Comparison of ENCODE assay signal across 11 cellular contexts in genomic region chr3:114623420-114624046, GRCh38.
DNase-seq lines count a peak whose midpoint lies in the region; ATAC-seq and TF ChIP-seq lines count a peak whose summit lies in the region.
"Had no signal": no experiment of that assay in that cellular context is flagged by ENCODE, and none has a peak within 500 bp of the region (broad histone marks: within the 10 kb centered on the region; RNA-seq: fewer than 3 reads in every experiment).

No MANE protein-coding gene starts in this region.

- peaks cover 14 to 25% (median 19%) of the 10 kb centered on the region in 4 donors for H3K4me1 ChIP-seq in upper lobe of left lung

- CTCF ChIA-PET in activated CD4-positive, alpha-beta T cell treated with anti-CD3 and anti-CD28 coated beads for 36 hours (lab: Charles Lee) = no interaction called here
- CTCF ChIA-PET in activated CD8-positive, alpha-beta memory T cell treated with anti-CD3 and anti-CD28 coated beads, Interleukin-2, amount 10 ng/mL, durations not matched to agents 7 days and 5 days (lab: Charles Lee) = no interaction called here

- POLR2A ChIA-PET in activated CD4-positive, alpha-beta T cell treated with anti-CD3 and anti-CD28 coated beads for 36 hours (lab: Charles Lee) = interaction anchor here (0.6 kb wide), 1 partner anchor 71 kb away, joined by 3 read pairs; no protein-coding TSS in a partner anchor

- WGBS in upper lobe of left lung, 2 donors = 44 to 45% methylated on average over 5 of the region's 5 CpGs

- peak; percentile 7 for DNase-seq in activated CD4-positive, alpha-beta T cell treated with anti-CD3 and anti-CD28 coated beads for 36 hours
- no peak for DNase-seq in activated CD4-positive, alpha-beta T cell treated with anti-CD3 and anti-CD28 coated beads for 4 hours
- DNase-seq in dermis microvascular lymphatic vessel endothelial cell (ENCODE audit: low read depth in 2 of 2) = peak; percentile 41 to 49
- no peak for DNase-seq in mesothelial cell of epicardium (ENCODE audit: low spot score in 2 of 2, unreplicated experiment in 2 of 2)
- no peak for DNase-seq in upper lobe of left lung
- DNase-seq in activated CD8-positive, alpha-beta memory T cell treated with anti-CD3 and anti-CD28 coated beads, Interleukin-2, amount 10 ng/mL, durations not matched to agents 7 days and 5 days = no peak
- no peak for DNase-seq in activated T-cell treated with anti-CD3 and anti-CD28 coated beads for 4 hours
- DNase-seq: activated CD4-positive, alpha-beta T cell treated with anti-CD3 and anti-CD28 coated beads, Interleukin-2, amount 50 U/mL, for 4 hours; NCI-H446 treated with DMSO at 0.1 percent for 48 hours; stimulated activated CD4-positive, alpha-beta T cell treated with anti-CD3 and anti-CD28 coated beads, Interleukin-2, amount 100 ng/mL, for 24 hours had no signal

- H3K36me3 Mint-ChIP-seq in activated CD4-positive, alpha-beta T cell treated with anti-CD3 and anti-CD28 coated beads for 36 hours (ENCODE audit: low read depth) = peaks cover 9% of the 10 kb centered on the region
- no peaks in the 10 kb centered on the region for H3K36me3 Mint-ChIP-seq in mesothelial cell of epicardium
- H3K36me3 Mint-ChIP-seq in activated CD8-positive, alpha-beta memory T cell treated with anti-CD3 and anti-CD28 coated beads, Interleukin-2, amount 10 ng/mL, durations not matched to agents 7 days and 5 days = no peaks in the 10 kb centered on the region

- TF ChIP-seq CTCF in mesothelial cell of epicardium (IDR thresholded peaks at IDR 0.05; ENCODE audit: unreplicated experiment) = no peak
- TF ChIP-seq CTCF in upper lobe of left lung (IDR thresholded peaks at IDR 0.05) = no peak

- no peaks in the 10 kb centered on the region for H3K27me3 ChIP-seq in upper lobe of left lung

- no peak for TF ChIP-seq EP300 in upper lobe of left lung (IDR thresholded peaks at IDR 0.05)

- no peak for ATAC-seq in activated CD4-positive, alpha-beta T cell treated with anti-CD3 and anti-CD28 coated beads for 36 hours
- ATAC-seq in upper lobe of left lung (ENCODE audit: low FRiP score in 2 of 2) (peak in 1 of 2 donors; percentile 2), GM18520 (IDR thresholded peaks at IDR 0.05; ENCODE audit: unreplicated experiment) (no peak)
- ATAC-seq in activated CD8-positive, alpha-beta memory T cell treated with anti-CD3 and anti-CD28 coated beads, Interleukin-2, amount 10 ng/mL, durations not matched to agents 7 days and 5 days = no peak

- peak overlapping the region; percentile 84 to 90 (median 86) for H3K27ac ChIP-seq in upper lobe of left lung

- H3K4me1 Mint-ChIP-seq in activated CD4-positive, alpha-beta T cell treated with anti-CD3 and anti-CD28 coated beads for 36 hours = peaks cover 24% of the 10 kb centered on the region
- peaks cover 14% of the 10 kb centered on the region for H3K4me1 Mint-ChIP-seq in mesothelial cell of epicardium
- no peaks in the 10 kb centered on the region for H3K4me1 Mint-ChIP-seq in activated CD8-positive, alpha-beta memory T cell treated with anti-CD3 and anti-CD28 coated beads, Interleukin-2, amount 10 ng/mL, durations not matched to agents 7 days and 5 days

- no peaks in the 10 kb centered on the region for H3K36me3 ChIP-seq in upper lobe of left lung

- no peaks in the 10 kb centered on the region for H3K9me3 Mint-ChIP-seq in activated CD4-positive, alpha-beta T cell treated with anti-CD3 and anti-CD28 coated beads for 36 hours (ENCODE audit: low read depth)
- no peaks in the 10 kb centered on the region for H3K9me3 Mint-ChIP-seq in mesothelial cell of epicardium
- H3K9me3 Mint-ChIP-seq in activated CD8-positive, alpha-beta memory T cell treated with anti-CD3 and anti-CD28 coated beads, Interleukin-2, amount 10 ng/mL, durations not matched to agents 7 days and 5 days (ENCODE audit: low read depth) = no peaks in the 10 kb centered on the region

- no peak for TF ChIP-seq POLR2A in upper lobe of left lung (IDR thresholded peaks at IDR 0.05)

- intact Hi-C loops in activated CD4-positive, alpha-beta T cell treated with anti-CD3 and anti-CD28 coated beads for 36 hours (cut with DNase I, micrococcal nuclease) = no loop called here

- H3K4me3 ChIP-seq in upper lobe of left lung = peak overlapping the region in 3 of 4 donors; percentile 13 to 40 (median 31)

- H3K27me3 Mint-ChIP-seq in activated CD4-positive, alpha-beta T cell treated with anti-CD3 and anti-CD28 coated beads for 36 hours = no peaks in the 10 kb centered on the region
- no peaks in the 10 kb centered on the region for H3K27me3 Mint-ChIP-seq in mesothelial cell of epicardium (ENCODE audit: low read depth)
- H3K27me3 Mint-ChIP-seq in activated CD8-positive, alpha-beta memory T cell treated with anti-CD3 and anti-CD28 coated beads, Interleukin-2, amount 10 ng/mL, durations not matched to agents 7 days and 5 days = no peaks in the 10 kb centered on the region

- no peak overlapping the region for H3K4me3 Mint-ChIP-seq in activated CD4-positive, alpha-beta T cell treated with anti-CD3 and anti-CD28 coated beads for 36 hours
- no peak overlapping the region for H3K4me3 Mint-ChIP-seq in mesothelial cell of epicardium
- no peak overlapping the region for H3K4me3 Mint-ChIP-seq in activated CD8-positive, alpha-beta memory T cell treated with anti-CD3 and anti-CD28 coated beads, Interleukin-2, amount 10 ng/mL, durations not matched to agents 7 days and 5 days

- H3K27ac Mint-ChIP-seq in activated CD4-positive, alpha-beta T cell treated with anti-CD3 and anti-CD28 coated beads for 36 hours = no peak overlapping the region
- peak overlapping the region; percentile 70 for H3K27ac Mint-ChIP-seq in mesothelial cell of epicardium
- H3K27ac Mint-ChIP-seq in activated CD8-positive, alpha-beta memory T cell treated with anti-CD3 and anti-CD28 coated beads, Interleukin-2, amount 10 ng/mL, durations not matched to agents 7 days and 5 days = no peak overlapping the region

- no peaks in the 10 kb centered on the region for H3K9me3 ChIP-seq in upper lobe of left lung

Comparison
In these comparisons a context has a peak if more than half of its experiments do, and no peak if none do; other contexts are left out.
1. DNase-seq: peak in activated CD4-positive, alpha-beta T cell treated with anti-CD3 and anti-CD28 coated beads for 36 hours (single experiment) and dermis microvascular lymphatic vessel endothelial cell (2 of 2); none in activated CD4-positive, alpha-beta T cell treated with anti-CD3 and anti-CD28 coated beads for 4 hours (0 of 2), mesothelial cell of epicardium (0 of 2), upper lobe of left lung (0 of 2), activated CD8-positive, alpha-beta memory T cell treated with anti-CD3 and anti-CD28 coated beads, Interleukin-2, amount 10 ng/mL, durations not matched to agents 7 days and 5 days (single experiment) and activated T-cell treated with anti-CD3 and anti-CD28 coated beads for 4 hours (single experiment).